In genomic region chr14:31059152-31059924, GRCh38 we compare ENCODE assay signal across 8 cellular contexts. TPM values are rescaled to one million over a fixed set of nuclear protein-coding genes. Genes with fewer than 3 reads are reported as not detected.
DNase-seq lines count a peak whose midpoint lies in the region; ATAC-seq and TF ChIP-seq lines count a peak whose summit lies in the region.

No MANE protein-coding gene starts in this region.

- no peak for TF ChIP-seq CTCF in activated CD8-positive, alpha-beta T cell treated with anti-CD3 and anti-CD28 coated beads for 36 hours (IDR thresholded peaks at IDR 0.05)

- TF ChIP-seq EP300 in Ishikawa (IDR thresholded peaks at IDR 0.05; ENCODE audit: borderline replicate concordance), result no peak

- intact Hi-C loops in activated CD8-positive, alpha-beta T cell treated with anti-CD3 and anti-CD28 coated beads for 36 hours (cut with micrococcal nuclease), result no loop called here

- POLR2A ChIA-PET in activated CD8-positive, alpha-beta T cell treated with anti-CD3 and anti-CD28 coated beads for 36 hours (lab: Charles Lee), result interaction anchor here (1.0 kb wide), 1 partner anchor 13 kb away, joined by 3 read pairs; no protein-coding TSS in a partner anchor

- H3K9me3 Mint-ChIP-seq in activated CD8-positive, alpha-beta T cell treated with anti-CD3 and anti-CD28 coated beads for 36 hours, result no peaks in the 10 kb centered on the region

- H3K4me1 Mint-ChIP-seq in activated CD8-positive, alpha-beta T cell treated with anti-CD3 and anti-CD28 coated beads for 36 hours (ENCODE audit: low read depth), result peaks cover 10% of the 10 kb centered on the region

- no peak for TF ChIP-seq RAD21 in Ishikawa (IDR thresholded peaks at IDR 0.05; ENCODE audit: low read depth)

- no peak overlapping the region for H3K27ac Mint-ChIP-seq in activated CD8-positive, alpha-beta T cell treated with anti-CD3 and anti-CD28 coated beads for 36 hours

- peaks cover 1% of the 10 kb centered on the region for H3K36me3 Mint-ChIP-seq in activated CD8-positive, alpha-beta T cell treated with anti-CD3 and anti-CD28 coated beads for 36 hours (ENCODE audit: low read depth)

- CTCF ChIA-PET in activated CD8-positive, alpha-beta T cell treated with anti-CD3 and anti-CD28 coated beads for 36 hours (lab: Charles Lee), result interaction anchor here (1.1 kb wide), 1 partner anchor 79 kb away, joined by 3 read pairs; no protein-coding TSS in a partner anchor

- no peak for ATAC-seq in activated CD8-positive, alpha-beta T cell treated with anti-CD3 and anti-CD28 coated beads for 36 hours
- ATAC-seq in HG02870 (IDR thresholded peaks at IDR 0.05; ENCODE audit: unreplicated experiment), result no peak
- ATAC-seq in GM21526 (IDR thresholded peaks at IDR 0.05; ENCODE audit: low FRiP score, unreplicated experiment), result no peak

- DNase-seq in AG08396 (ENCODE audit: low spot score) (peak; percentile 44), astrocyte of the hippocampus (ENCODE audit: low read depth, low spot score) (peak; percentile 75), kidney glomerular epithelial cell (lab: John Stamatoyannopoulos, UW) (peak; percentile 85)
- no peak for DNase-seq in activated CD8-positive, alpha-beta T cell treated with anti-CD3 and anti-CD28 coated beads for 36 hours
- DNase-seq in activated naive CD4-positive, alpha-beta T cell treated with Interleukin-2 at 50 U/mL for 16 hours, result no peak

- no peak overlapping the region for H3K4me3 Mint-ChIP-seq in activated CD8-positive, alpha-beta T cell treated with anti-CD3 and anti-CD28 coated beads for 36 hours

- H3K27me3 Mint-ChIP-seq in activated CD8-positive, alpha-beta T cell treated with anti-CD3 and anti-CD28 coated beads for 36 hours, result no peaks in the 10 kb centered on the region

TF ChIP-seq in Ishikawa, 13 proteins besides CTCF, POLR2A, EP300 and RAD21:
- TF ChIP-seq REST (IDR thresholded peaks at IDR 0.05; ENCODE audit: low read depth), result no peak
- TF ChIP-seq CEBPB (IDR thresholded peaks at IDR 0.05), result peak; percentile 90

RNA-seq across cellular contexts. Expression of gene STRN3, which starts 33.2 kb away (rescaled TPM):
- total RNA-seq in activated CD8-positive, alpha-beta T cell treated with anti-CD3 and anti-CD28 coated beads for 36 hours, result 10 to 100 TPM; 14.7 to 15.3 TPM

RNA-seq across cellular contexts. Expression of gene AP4S1, which starts 33.9 kb away (rescaled TPM):
- 1 to 10 TPM; 3.6 to 4.0 TPM for total RNA-seq in activated CD8-positive, alpha-beta T cell treated with anti-CD3 and anti-CD28 coated beads for 36 hours

Comparison
In these comparisons a context has a peak if more than half of its experiments do, and no peak if none do; other contexts are left out.
1. DNase-seq: peak in AG08396 (single experiment), astrocyte of the hippocampus (single experiment) and kidney glomerular epithelial cell (single experiment); none in activated CD8-positive, alpha-beta T cell treated with anti-CD3 and anti-CD28 coated beads for 36 hours (single experiment) and activated naive CD4-positive, alpha-beta T cell treated with Interleukin-2 at 50 U/mL for 16 hours (single experiment).